ENCODE assay signal across 9 cellular contexts in genomic region chr3:186360779-186361178, GRCh38. TPM values are rescaled to one million over a fixed set of nuclear protein-coding genes. Genes with fewer than 3 reads are reported as not detected.
DNase-seq lines count a peak whose midpoint lies in the region; ATAC-seq and TF ChIP-seq lines count a peak whose summit lies in the region.
"Had no signal": no experiment of that assay in that cellular context is flagged by ENCODE, and none has a peak within 500 bp of the region (broad histone marks: within the 10 kb centered on the region; RNA-seq: fewer than 3 reads in every experiment).

No MANE protein-coding gene starts in this region.

- no peaks in the 10 kb centered on the region for H3K79me1 ChIP-seq in trophoblast cell (ENCODE audit: low read length)

- H3K36me3 ChIP-seq in Peyer's patch = no peaks in the 10 kb centered on the region
- no peaks in the 10 kb centered on the region for H3K36me3 ChIP-seq in left ventricle myocardium inferior
- no peaks in the 10 kb centered on the region for H3K36me3 ChIP-seq in trophoblast cell (ENCODE audit: control insufficient read depth in 1 of 2, insufficient read depth in 2 of 2, low read length in 2 of 2)

- H3K4me2 ChIP-seq in trophoblast cell (ENCODE audit: low read length) = peak overlapping the region; percentile 43

- H2BK120ac ChIP-seq in trophoblast cell (ENCODE audit: insufficient read depth, low read length, poor library complexity) = no peak overlapping the region

- H3K27me3 ChIP-seq in Peyer's patch = peaks cover 0 to 15% of the 10 kb centered on the region in 2 donors
- H3K27me3 ChIP-seq in left ventricle myocardium inferior (ENCODE audit: low read depth) = peaks cover 41% of the 10 kb centered on the region
- H3K27me3 ChIP-seq in trophoblast cell (ENCODE audit: insufficient read depth, low read length) = peaks cover 46% of the 10 kb centered on the region

- ATAC-seq in GM21619 (IDR thresholded peaks at IDR 0.05; ENCODE audit: unreplicated experiment) (no peak), HG02588 (IDR thresholded peaks at IDR 0.05; ENCODE audit: unreplicated experiment) (no peak)

- no peak overlapping the region for H2BK12ac ChIP-seq in trophoblast cell (ENCODE audit: low read length)

- no peak overlapping the region for H4K8ac ChIP-seq in trophoblast cell (ENCODE audit: low read depth, low read length)

- H3K14ac ChIP-seq in trophoblast cell (ENCODE audit: low read length) = no peak overlapping the region

- no peak overlapping the region for H3K4ac ChIP-seq in trophoblast cell (ENCODE audit: low read depth, low read length)

- H3K18ac ChIP-seq in trophoblast cell (ENCODE audit: low read length) = no peak overlapping the region

- no peaks in the 10 kb centered on the region for H3K79me2 ChIP-seq in trophoblast cell (ENCODE audit: control insufficient read depth, insufficient read depth, low read length, poor library complexity)

- no CpG with 5 or more reads among the region's 27 CpGs for WGBS in trophoblast cell (ENCODE audit: extremely low coverage, insufficient coverage, insufficient read length)

- DNase-seq in COLO668 (lab: John Stamatoyannopoulos, UW; ENCODE audit: unreplicated experiment) = peak; percentile 12
- DNase-seq in Peyer's patch = no peak
- DNase-seq in left ventricle myocardium inferior = peak; percentile 45
- DNase-seq in trophoblast cell = no peak
- DNase-seq in NCI-H2196 (lab: John Stamatoyannopoulos, UW; ENCODE audit: unreplicated experiment) = no peak
- no peak for DNase-seq in mucosa of gallbladder (ENCODE audit: low spot score)
- DNase-seq: activated T-cell treated with anti-CD3 and anti-CD28 coated beads, Interleukin-2, amount 50 U/mL, for 1 hour had no signal

- H3K27ac ChIP-seq in Peyer's patch (peak overlapping the region in 2 of 4 donors; percentile 8 to 43), left ventricle myocardium inferior (replicated peaks) (peak overlapping the region; percentile 81), trophoblast cell (ENCODE audit: low read depth, low read length) (no peak overlapping the region)

- TF ChIP-seq CTCF in Peyer's patch (IDR thresholded peaks at IDR 0.05) (no peak), left ventricle myocardium inferior (IDR thresholded peaks at IDR 0.05; ENCODE audit: borderline replicate concordance) (no peak)

- no peak overlapping the region for H4K91ac ChIP-seq in trophoblast cell (ENCODE audit: low read depth, low read length)

- H4K12ac ChIP-seq in trophoblast cell (ENCODE audit: low read depth, low read length) = no peak overlapping the region

- no peak overlapping the region for H3K23ac ChIP-seq in trophoblast cell (ENCODE audit: low read length)

- no peak for TF ChIP-seq POLR2A in Peyer's patch (IDR thresholded peaks at IDR 0.05)

- H3K9me3 ChIP-seq in Peyer's patch (no peaks in the 10 kb centered on the region), left ventricle myocardium inferior (replicated peaks) (no peaks in the 10 kb centered on the region), trophoblast cell (ENCODE audit: insufficient read depth, low read depth, low read length) (peaks cover 5% of the 10 kb centered on the region)

- intact Hi-C loops in left ventricle myocardium inferior (cut with micrococcal nuclease) = no loop called here

- H3K4me1 ChIP-seq in Peyer's patch (peaks cover 0 to 31% (median 2%) of the 10 kb centered on the region in 4 donors), left ventricle myocardium inferior (peaks cover 70% of the 10 kb centered on the region), trophoblast cell (ENCODE audit: control insufficient read depth in 1 of 2, insufficient read depth in 2 of 2, low read length in 2 of 2) (peaks cover 3% of the 10 kb centered on the region in 2 experiments)

- no peak overlapping the region for H2BK5ac ChIP-seq in trophoblast cell (ENCODE audit: low read depth, low read length, poor library complexity)

- no peak overlapping the region for H2AFZ ChIP-seq in trophoblast cell (ENCODE audit: insufficient read depth, low read length, poor library complexity)

- no peak overlapping the region for H3K9ac ChIP-seq in trophoblast cell (ENCODE audit: low read length)

- H2AK5ac ChIP-seq in trophoblast cell (ENCODE audit: low read length) = no peak overlapping the region

- H3K4me3 ChIP-seq in Peyer's patch (peak overlapping the region; percentile 38 to 53 (median 50)), left ventricle myocardium inferior (peak overlapping the region; percentile 73), trophoblast cell (ENCODE audit: low read depth, low read length) (no peak overlapping the region)

RNA-seq across cellular contexts. Expression of gene DGKG, which starts 1.3 kb away (rescaled TPM):
- total RNA-seq in Peyer's patch (10 to 100 TPM in 1 of 4 donors, 1 to 10 TPM in 2, under 1 TPM in 1; 0.70 to 13.2 (median 5.9) TPM), left ventricle myocardium inferior (65.7 TPM), mucosa of gallbladder (7.3 TPM)
- polyA plus RNA-seq in trophoblast cell (2013) = 0.07 and 0.11 TPM in 2 replicates

Comparison
In these comparisons a context has a peak if more than half of its experiments do, and no peak if none do; other contexts are left out.
1. DNase-seq: peak in COLO668 (single experiment) and left ventricle myocardium inferior (single experiment); none in Peyer's patch (0 of 3), trophoblast cell (0 of 2), NCI-H2196 (single experiment) and mucosa of gallbladder (single experiment).